13 cellular contexts compared by ENCODE assay signal in genomic region chr2:151777487-151777886, GRCh38. TPM values are rescaled to one million over a fixed set of nuclear protein-coding genes. Genes with fewer than 3 reads are reported as not detected.
DNase-seq lines count a peak whose midpoint lies in the region; ATAC-seq, FAIRE-seq and TF ChIP-seq lines count a peak whose summit lies in the region.
"Had no signal": no experiment of that assay in that cellular context is flagged by ENCODE, and none has a peak within 500 bp of the region (broad histone marks: within the 10 kb centered on the region; RNA-seq: fewer than 3 reads in every experiment).

No MANE protein-coding gene starts in this region.

- H3K27ac ChIP-seq in HepG2 (ENCODE audit: extremely low read length, insufficient read depth, low read length) (no peak overlapping the region), right lobe of liver (no peak overlapping the region), OCI-LY3 (ENCODE audit: low read length) (no peak overlapping the region), mesendoderm (ENCODE audit: low read depth, low read length) (no peak overlapping the region)
- H3K27ac ChIP-seq: ovary, spleen had no signal

- no peak overlapping the region for H2BK120ac ChIP-seq in mesendoderm (ENCODE audit: low read depth, low read length)

- no peak overlapping the region for H4K8ac ChIP-seq in mesendoderm (ENCODE audit: low read depth, low read length)

- no TSS peak for BruUV-seq in HepG2 (replicated peaks; lab: Mats Ljungman, UMichigan)

- DNase-seq in HepG2 (ENCODE audit: low spot score) (peak; percentile 32), right lobe of liver (no peak), epithelial cell of esophagus (ENCODE audit: low read depth) (no peak), HPDE6-E6E7 (ENCODE audit: extremely low spot score) (no peak), DMS53 treated with DMSO at 0.1 percent for 48 hours (lab: John Stamatoyannopoulos, UW; ENCODE audit: unreplicated experiment) (no peak), mesendoderm (no peak)
- DNase-seq: ACHN; activated CD8-positive, alpha-beta T cell treated with anti-CD3 and anti-CD28 coated beads for 36 hours; NK-92 treated with Interleukin-12 subunit alpha and Interleukin-12 subunit beta, amount 100 ng/mL, for 24 hours; ovary; spleen had no signal

- no peak overlapping the region for H3K23ac ChIP-seq in mesendoderm (ENCODE audit: low read length)

- no peak overlapping the region for H2AK5ac ChIP-seq in mesendoderm (ENCODE audit: low read length)

- TF ChIP-seq EP300 in HepG2 (IDR thresholded peaks at IDR 0.05; ENCODE audit: low read depth in 2 of 2, low read length in 2 of 2) (no peak), HepG2 (CRISPR knock-in tag; IDR thresholded peaks at IDR 0.05; ENCODE audit: borderline replicate concordance) (no peak)

- H2BK15ac ChIP-seq in mesendoderm (replicated peaks; ENCODE audit: low read depth): no peak overlapping the region

- H3K9me3 ChIP-seq in HepG2 (ENCODE audit: low read length): no peaks in the 10 kb centered on the region
- no peaks in the 10 kb centered on the region for H3K9me3 ChIP-seq in right lobe of liver
- no peaks in the 10 kb centered on the region for H3K9me3 ChIP-seq in OCI-LY3 (ENCODE audit: insufficient read depth, low read length)
- H3K9me3 ChIP-seq: ovary had no signal

- H2BK5ac ChIP-seq in mesendoderm (ENCODE audit: low read length): no peak overlapping the region

- H3K4me1 ChIP-seq in HepG2 (ENCODE audit: insufficient read depth, low read length) (no peaks in the 10 kb centered on the region), right lobe of liver (no peaks in the 10 kb centered on the region), OCI-LY3 (ENCODE audit: low read length) (peaks cover 13% of the 10 kb centered on the region), mesendoderm (ENCODE audit: control insufficient read depth, low read depth, low read length) (no peaks in the 10 kb centered on the region)

- no peaks in the 10 kb centered on the region for H3K79me2 ChIP-seq in HepG2 (ENCODE audit: insufficient read depth, low read length)
- no peaks in the 10 kb centered on the region for H3K79me2 ChIP-seq in OCI-LY3 (ENCODE audit: low read length)
- no peaks in the 10 kb centered on the region for H3K79me2 ChIP-seq in mesendoderm (ENCODE audit: control insufficient read depth, insufficient read depth, low read length)

- no peak overlapping the region for H3K4me3 ChIP-seq in HepG2 (replicated peaks in 1 of 3; ENCODE audit: insufficient read depth in 1 of 3, low read depth in 2 of 3, low read length in 3 of 3)
- H3K4me3 ChIP-seq in right lobe of liver: no peak overlapping the region
- H3K4me3 ChIP-seq in OCI-LY3 (ENCODE audit: low read length): no peak overlapping the region
- H3K4me3 ChIP-seq in epithelial cell of esophagus (ENCODE audit: low read length): no peak overlapping the region
- no peak overlapping the region for H3K4me3 ChIP-seq in mesendoderm (ENCODE audit: low read length)
- H3K4me3 ChIP-seq: ovary, spleen had no signal

- POLR2A ChIA-PET in HepG2 (lab: Yijun Ruan, JAX): no interaction called here

- no peak overlapping the region for H3K4ac ChIP-seq in mesendoderm (ENCODE audit: low read depth, low read length)

- H3K79me1 ChIP-seq in mesendoderm (ENCODE audit: low read length): no peaks in the 10 kb centered on the region

- H2AFZ ChIP-seq in HepG2 (ENCODE audit: low read length) (no peak overlapping the region), OCI-LY3 (ENCODE audit: low read depth, low read length) (no peak overlapping the region)

- no peak overlapping the region for H4K5ac ChIP-seq in mesendoderm (ENCODE audit: low read length)

- no peak for TF ChIP-seq RAD21 in HepG2 (CRISPR knock-in tag; IDR thresholded peaks at IDR 0.05)

- CTCF ChIA-PET in HepG2 (lab: Yijun Ruan, JAX; ENCODE audit: low intra/inter-chr PET ratio, low total read pairs): interaction anchor here (0.7 to 1.8 kb wide), 2 partner anchors 222 to 248 kb away, joined by 3 to 18 read pairs; no protein-coding TSS in a partner anchor

- in situ Hi-C loops in HepG2 (cut with HindIII; ENCODE audit: extremely low pct_ligation_motif_present, low pct_unique_long_range_greater_than_20kb): no loop called here

- ATAC-seq in HepG2 (peak; percentile 86), right lobe of liver (no peak), HG02884 (IDR thresholded peaks at IDR 0.05; ENCODE audit: unreplicated experiment) (no peak)
- ATAC-seq: activated CD8-positive, alpha-beta T cell treated with anti-CD3 and anti-CD28 coated beads for 36 hours had no signal

- TF ChIP-seq CTCF in HepG2 (CRISPR knock-in tag; IDR thresholded peaks at IDR 0.05) (peak; percentile 41), right lobe of liver (IDR thresholded peaks at IDR 0.05) (no peak), OCI-LY3 (IDR thresholded peaks at IDR 0.05; ENCODE audit: low read depth, low read length) (peak; percentile 23; the same call in 1 of the 2 replicates), epithelial cell of esophagus (IDR thresholded peaks at IDR 0.05; ENCODE audit: insufficient read depth, low read depth, low read length, missing control alignments) (peak; percentile 30)

- H3K9ac ChIP-seq in HepG2 (ENCODE audit: insufficient read depth, low read depth, low read length) (no peak overlapping the region), OCI-LY3 (ENCODE audit: low read length) (no peak overlapping the region), mesendoderm (ENCODE audit: low read length) (no peak overlapping the region)

- H3K27me3 ChIP-seq in HepG2 (ENCODE audit: control insufficient read depth in 1 of 2, insufficient read depth in 2 of 2, low read length in 2 of 2) (no peaks in the 10 kb centered on the region), right lobe of liver (no peaks in the 10 kb centered on the region), OCI-LY3 (ENCODE audit: low read depth, low read length) (0 out of 2 replicates have a peak, but pooled peaks cover 2% of the 10 kb centered on the region), mesendoderm (ENCODE audit: insufficient read depth, low read length, poor library complexity) (no peaks in the 10 kb centered on the region)
- H3K27me3 ChIP-seq: ovary, spleen had no signal

- 72% methylated on average over 3 of the region's 3 CpGs for WGBS in HepG2 (ENCODE audit: low lambda C conversion rate)
- 100% methylated on average over 2 of the region's 3 CpGs for WGBS in right lobe of liver (ENCODE audit: insufficient coverage, low coverage, low lambda C conversion rate, missing lambda C conversion rate)
- WGBS in mesendoderm (ENCODE audit: extremely low coverage, insufficient coverage, low lambda C conversion rate): no CpG with 5 or more reads among the region's 3 CpGs

- TF ChIP-seq POLR2A in HepG2 (IDR thresholded peaks at IDR 0.05; ENCODE audit: insufficient read depth in 1 of 2, low read depth in 2 of 2, low read length in 2 of 2) (no peak), right lobe of liver (IDR thresholded peaks at IDR 0.05) (no peak)

- intact Hi-C loops in HepG2 (cut with micrococcal nuclease; ENCODE audit: unreplicated experiment): no loop called here
- intact Hi-C loops in right lobe of liver (cut with DNase I): no loop called here

- no peak overlapping the region for H3K56ac ChIP-seq in mesendoderm (ENCODE audit: low read length)

- H3K4me2 ChIP-seq in HepG2 (ENCODE audit: low read depth, low read length): no peak overlapping the region
- H3K4me2 ChIP-seq in OCI-LY3 (ENCODE audit: low read length): no peak overlapping the region
- no peak overlapping the region for H3K4me2 ChIP-seq in mesendoderm (ENCODE audit: low read length)

- no peak overlapping the region for H3K18ac ChIP-seq in mesendoderm (ENCODE audit: low read length)

- H4K20me1 ChIP-seq in HepG2 (ENCODE audit: insufficient read depth, low read length) (no peaks in the 10 kb centered on the region), OCI-LY3 (ENCODE audit: insufficient read depth, low read length) (no peaks in the 10 kb centered on the region)

- peaks cover 0 to 2% of the 10 kb centered on the region in 2 experiments; a peak in 2 of 5 replicates for H3K36me3 ChIP-seq in HepG2 (replicated peaks in 1 of 2; ENCODE audit: control insufficient read depth in 1 of 2, insufficient read depth in 2 of 2, low read length in 2 of 2)
- H3K36me3 ChIP-seq in right lobe of liver: peaks cover 0 to 15% (median 0%) of the 10 kb centered on the region in 4 donors
- H3K36me3 ChIP-seq in OCI-LY3 (replicated peaks; ENCODE audit: low read depth, low read length): peaks cover 21% of the 10 kb centered on the region
- no peaks in the 10 kb centered on the region for H3K36me3 ChIP-seq in mesendoderm (ENCODE audit: control insufficient read depth, insufficient read depth, low read length)
- H3K36me3 ChIP-seq: ovary had no signal

- FAIRE-seq in HepG2 (lab: Jason Lieb, UNC): no peak

RNA-seq across cellular contexts. Expression of gene NEB, which starts 43.2 kb away (rescaled TPM):
- total RNA-seq in HepG2 (2016; rRNA removed; fragmentation: Illumina TruSeq; extraction: Trizol) (0.18 and 0.24 TPM in 2 replicates), right lobe of liver (10 to 100 TPM in 3 of 6 experiments, 1 to 10 TPM in 3; 1.3 to 23.1 (median 9.2) TPM)
- total RNA-seq in HepG2 (2016; cell fraction: cytosol; rRNA removed; fragmentation: Illumina TruSeq; extraction: Trizol; ENCODE audit: low read depth): 0.10 TPM in 1 of 2 replicates, not detected in the other
- total RNA-seq in HepG2 (2016; cell fraction: insoluble cytoplasmic fraction; rRNA removed; fragmentation: Illumina TruSeq; extraction: Trizol): 0.19 and 0.33 TPM in 2 replicates
- total RNA-seq in HepG2 (2016; cell fraction: membrane; rRNA removed; fragmentation: Illumina TruSeq; extraction: Trizol): 0.03 TPM in 2 replicates
- total RNA-seq in HepG2 (2016; cell fraction: nucleus; rRNA removed; fragmentation: Illumina TruSeq; extraction: Trizol): 0.66 and 0.96 TPM in 2 replicates
- polyA plus RNA-seq in HepG2 (2011; rRNA removed): 0.21 and 0.27 TPM in 2 replicates
- 0.03 and 0.05 TPM in 2 replicates for polyA plus RNA-seq in HepG2 (2011; cell fraction: cytosol; rRNA removed)
- 0.57 and 0.72 TPM in 2 replicates for polyA plus RNA-seq in HepG2 (2011; cell fraction: nucleus; rRNA removed)
- 1.1 and 1.2 TPM in 2 replicates for polyA plus RNA-seq in HepG2 (2012)
- polyA plus RNA-seq in HepG2 (2016; cell fraction: cytosol; fragmentation: Illumina TruSeq; extraction: Trizol; ENCODE audit: low read depth): 0.09 TPM in 1 of 2 replicates, not detected in the other
- polyA plus RNA-seq in HepG2 (2016; cell fraction: insoluble cytoplasmic fraction; fragmentation: Illumina TruSeq; extraction: Trizol; ENCODE audit: low read depth): 0.01 and 0.14 TPM in 2 replicates
- polyA plus RNA-seq in HepG2 (2016; cell fraction: membrane; fragmentation: Illumina TruSeq; extraction: Trizol; ENCODE audit: low read depth): not detected in 2 replicates
- polyA plus RNA-seq in HepG2 (2016; cell fraction: nucleus; fragmentation: Illumina TruSeq; extraction: Trizol; ENCODE audit: insufficient read depth, low read depth): 0.41 and 0.64 TPM in 2 replicates
- 0.06 and 0.82 TPM in 2 replicates for polyA minus RNA-seq in HepG2 (2011; rRNA and poly(A)+ RNA removed; ENCODE audit: low replicate concordance)
- 0.10 TPM in 1 of 2 replicates, not detected in the other for polyA minus RNA-seq in HepG2 (2011; cell fraction: cytosol; rRNA and poly(A)+ RNA removed)
- 0.90 and 1.7 TPM in 2 replicates for polyA minus RNA-seq in HepG2 (2011; cell fraction: nucleus; rRNA and poly(A)+ RNA removed)
- polyA plus RNA-seq in mesendoderm (2013, experiment 1 of 2): 0.55 TPM
- polyA plus RNA-seq in mesendoderm (2013, experiment 2 of 2): 0.36 TPM

RNA-seq across cellular contexts. Expression of gene ARL5A, which starts 50.7 kb away (rescaled TPM):
- total RNA-seq in HepG2 (2016; rRNA removed; fragmentation: Illumina TruSeq; extraction: Trizol) (149 and 170 TPM in 2 replicates), right lobe of liver (10 to 100 TPM; 20.0 to 33.3 (median 22.4) TPM)
- total RNA-seq in HepG2 (2016; cell fraction: cytosol; rRNA removed; fragmentation: Illumina TruSeq; extraction: Trizol; ENCODE audit: low read depth): 75.4 and 85.0 TPM in 2 replicates
- total RNA-seq in HepG2 (2016; cell fraction: insoluble cytoplasmic fraction; rRNA removed; fragmentation: Illumina TruSeq; extraction: Trizol): 144 and 150 TPM in 2 replicates
- 220 and 225 TPM in 2 replicates for total RNA-seq in HepG2 (2016; cell fraction: membrane; rRNA removed; fragmentation: Illumina TruSeq; extraction: Trizol)
- 85.9 and 100 TPM in 2 replicates for total RNA-seq in HepG2 (2016; cell fraction: nucleus; rRNA removed; fragmentation: Illumina TruSeq; extraction: Trizol)
- 34.2 and 47.5 TPM in 2 replicates for polyA plus RNA-seq in HepG2 (2011; rRNA removed)
- polyA plus RNA-seq in HepG2 (2011; cell fraction: cytosol; rRNA removed): 23.3 and 35.0 TPM in 2 replicates
- 21.9 and 29.1 TPM in 2 replicates for polyA plus RNA-seq in HepG2 (2011; cell fraction: nucleus; rRNA removed)
- 46.8 and 63.2 TPM in 2 replicates for polyA plus RNA-seq in HepG2 (2012)
- polyA plus RNA-seq in HepG2 (2016; cell fraction: cytosol; fragmentation: Illumina TruSeq; extraction: Trizol; ENCODE audit: low read depth): 49.2 and 53.4 TPM in 2 replicates
- polyA plus RNA-seq in HepG2 (2016; cell fraction: insoluble cytoplasmic fraction; fragmentation: Illumina TruSeq; extraction: Trizol; ENCODE audit: low read depth): 78.6 and 90.5 TPM in 2 replicates
- 89.2 and 108 TPM in 2 replicates for polyA plus RNA-seq in HepG2 (2016; cell fraction: membrane; fragmentation: Illumina TruSeq; extraction: Trizol; ENCODE audit: low read depth)
- 53.8 and 56.7 TPM in 2 replicates for polyA plus RNA-seq in HepG2 (2016; cell fraction: nucleus; fragmentation: Illumina TruSeq; extraction: Trizol; ENCODE audit: insufficient read depth, low read depth)
- 8.7 and 27.5 TPM in 2 replicates for polyA minus RNA-seq in HepG2 (2011; rRNA and poly(A)+ RNA removed; ENCODE audit: low replicate concordance)
- polyA minus RNA-seq in HepG2 (2011; cell fraction: cytosol; rRNA and poly(A)+ RNA removed): 42.2 and 46.0 TPM in 2 replicates
- 141 and 173 TPM in 2 replicates for polyA minus RNA-seq in HepG2 (2011; cell fraction: nucleus; rRNA and poly(A)+ RNA removed)
- polyA plus RNA-seq in mesendoderm (2013, experiment 1 of 2): 71.4 TPM
- 66.9 TPM for polyA plus RNA-seq in mesendoderm (2013, experiment 2 of 2)

Comparison
In these comparisons a context has a peak if more than half of its experiments do, and no peak if none do; other contexts are left out.
1. CTCF ChIP-seq: peak in HepG2 (single experiment), OCI-LY3 (single experiment) and epithelial cell of esophagus (single experiment); none in right lobe of liver (0 of 4).